ENCODE assay signal across 10 cellular contexts in genomic region chr1:150429805-150430204, GRCh38. TPM values are rescaled to one million over a fixed set of nuclear protein-coding genes. Genes with fewer than 3 reads are reported as not detected.
DNase-seq lines count a peak whose midpoint lies in the region; ATAC-seq and TF ChIP-seq lines count a peak whose summit lies in the region.
"Had no signal": no experiment of that assay in that cellular context is flagged by ENCODE, and none has a peak within 500 bp of the region (broad histone marks: within the 10 kb centered on the region; RNA-seq: fewer than 3 reads in every experiment).

No MANE protein-coding gene starts in this region.

- no peak for TF ChIP-seq CTCF in natural killer cell (IDR thresholded peaks at IDR 0.05)
- peak; percentile 58 for TF ChIP-seq CTCF in OCI-LY3 (IDR thresholded peaks at IDR 0.05; ENCODE audit: low read depth, low read length)
- peak in 2 of 3 experiments; percentile 6 to 20 for TF ChIP-seq CTCF in esophagus muscularis mucosa (IDR thresholded peaks at IDR 0.05)
- no peak for TF ChIP-seq CTCF in progenitor cell of endocrine pancreas (IDR thresholded peaks at IDR 0.05; ENCODE audit: unreplicated experiment)

- no peak overlapping the region for H3K4me3 ChIP-seq in OCI-LY3 (ENCODE audit: low read length)
- H3K4me3 ChIP-seq in esophagus muscularis mucosa: no peak overlapping the region
- H3K4me3 ChIP-seq: sigmoid colon, tibial artery had no signal

- TF ChIP-seq EP300 in esophagus muscularis mucosa (IDR thresholded peaks at IDR 0.05): no peak

- intact Hi-C loops in natural killer cell (cut with micrococcal nuclease) (loop anchor here (1.0 kb wide), 1 partner anchor 175 kb away; no protein-coding TSS in a partner anchor), esophagus muscularis mucosa (cut with DNase I) (loop anchor here (10.0 kb wide), 1 partner anchor 55 kb away; no protein-coding TSS in a partner anchor)

- H3K27ac ChIP-seq in OCI-LY3 (ENCODE audit: low read length) (no peak overlapping the region), esophagus muscularis mucosa (replicated peaks in 1 of 4) (no peak overlapping the region)
- H3K27ac ChIP-seq: sigmoid colon, tibial artery had no signal

- H3K27ac Mint-ChIP-seq in natural killer cell (peak overlapping the region; percentile 4 to 7), progenitor cell of endocrine pancreas (no peak overlapping the region)
- peak overlapping the region in 1 of 2 donors; percentile 4 for H3K27ac Mint-ChIP-seq in natural killer cell treated with Interleukin-12 subunit alpha and Interleukin-12 subunit beta and Interleukin-15 and Interleukin-18, amount 100 ng/mL, for 72 hours

- no peaks in the 10 kb centered on the region for H4K20me1 ChIP-seq in OCI-LY3 (ENCODE audit: insufficient read depth, low read length)

- ATAC-seq in natural killer cell (peak in 2 of 3 donors; percentile 34 to 49), GM21381 (IDR thresholded peaks at IDR 0.05; ENCODE audit: unreplicated experiment) (no peak), HG03175 (IDR thresholded peaks at IDR 0.05; ENCODE audit: unreplicated experiment) (no peak)
- no peak for ATAC-seq in natural killer cell treated with Interleukin-12 subunit alpha and Interleukin-12 subunit beta and Interleukin-15 and Interleukin-18, amount 100 ng/mL, for 72 hours

- H3K36me3 Mint-ChIP-seq in natural killer cell: no peaks in the 10 kb centered on the region
- H3K36me3 Mint-ChIP-seq in natural killer cell treated with Interleukin-12 subunit alpha and Interleukin-12 subunit beta and Interleukin-15 and Interleukin-18, amount 100 ng/mL, for 72 hours: no peaks in the 10 kb centered on the region
- H3K36me3 Mint-ChIP-seq in progenitor cell of endocrine pancreas (ENCODE audit: insufficient read depth): peaks cover 14% of the 10 kb centered on the region

- no peak overlapping the region for H3K9ac ChIP-seq in OCI-LY3 (ENCODE audit: low read length)

- H3K79me2 ChIP-seq in OCI-LY3 (ENCODE audit: low read length): no peaks in the 10 kb centered on the region

- H3K9me3 ChIP-seq in OCI-LY3 (ENCODE audit: insufficient read depth, low read length) (no peaks in the 10 kb centered on the region), esophagus muscularis mucosa (no peaks in the 10 kb centered on the region)
- H3K9me3 ChIP-seq: sigmoid colon, tibial artery had no signal

- no peaks in the 10 kb centered on the region for H3K4me1 ChIP-seq in OCI-LY3 (ENCODE audit: low read length)
- H3K4me1 ChIP-seq in esophagus muscularis mucosa: no peaks in the 10 kb centered on the region
- H3K4me1 ChIP-seq: sigmoid colon, tibial artery had no signal

- peaks cover 3% of the 10 kb centered on the region for H3K36me3 ChIP-seq in OCI-LY3 (replicated peaks; ENCODE audit: low read depth, low read length)
- H3K36me3 ChIP-seq in esophagus muscularis mucosa: peaks cover 0 to 9% (median 0%) of the 10 kb centered on the region in 4 donors
- H3K36me3 ChIP-seq: sigmoid colon had no signal

- H3K27me3 ChIP-seq in OCI-LY3 (ENCODE audit: low read depth, low read length) (no peaks in the 10 kb centered on the region), esophagus muscularis mucosa (no peaks in the 10 kb centered on the region)
- H3K27me3 ChIP-seq: sigmoid colon, tibial artery had no signal

- DNase-seq in natural killer cell (no peak), esophagus muscularis mucosa (ENCODE audit: extremely low spot score) (no peak), progenitor cell of endocrine pancreas (ENCODE audit: low spot score, unreplicated experiment) (no peak)
- DNase-seq in natural killer cell treated with Interleukin-12 subunit alpha and Interleukin-12 subunit beta and Interleukin-15 and Interleukin-18, amount 100 ng/mL, for 72 hours (ENCODE audit: low spot score): no peak
- DNase-seq in activated T-cell treated with anti-CD3 and anti-CD28 coated beads, Interleukin-2, amount 50 U/mL, for 1 hour: no peak
- DNase-seq: sigmoid colon, tibial artery had no signal

- H3K9me3 Mint-ChIP-seq in natural killer cell (no peaks in the 10 kb centered on the region), progenitor cell of endocrine pancreas (ENCODE audit: low read depth) (no peaks in the 10 kb centered on the region)
- H3K9me3 Mint-ChIP-seq in natural killer cell treated with Interleukin-12 subunit alpha and Interleukin-12 subunit beta and Interleukin-15 and Interleukin-18, amount 100 ng/mL, for 72 hours: no peaks in the 10 kb centered on the region

- H3K4me3 Mint-ChIP-seq in natural killer cell (no peak overlapping the region), progenitor cell of endocrine pancreas (ENCODE audit: low read depth) (no peak overlapping the region)
- no peak overlapping the region for H3K4me3 Mint-ChIP-seq in natural killer cell treated with Interleukin-12 subunit alpha and Interleukin-12 subunit beta and Interleukin-15 and Interleukin-18, amount 100 ng/mL, for 72 hours

- H2AFZ ChIP-seq in OCI-LY3 (ENCODE audit: low read depth, low read length): no peak overlapping the region

- 60% methylated on average over 3 of the region's 3 CpGs for WGBS in esophagus muscularis mucosa

- H3K27me3 Mint-ChIP-seq in natural killer cell (ENCODE audit: low read depth in 2 of 2) (no peaks in the 10 kb centered on the region), progenitor cell of endocrine pancreas (no peaks in the 10 kb centered on the region)
- H3K27me3 Mint-ChIP-seq in natural killer cell treated with Interleukin-12 subunit alpha and Interleukin-12 subunit beta and Interleukin-15 and Interleukin-18, amount 100 ng/mL, for 72 hours: no peaks in the 10 kb centered on the region

- H3K4me1 Mint-ChIP-seq in natural killer cell (peaks cover 14 to 22% of the 10 kb centered on the region in 2 donors), progenitor cell of endocrine pancreas (ENCODE audit: low read depth) (no peaks in the 10 kb centered on the region)
- peaks cover 0 to 18% of the 10 kb centered on the region in 2 donors for H3K4me1 Mint-ChIP-seq in natural killer cell treated with Interleukin-12 subunit alpha and Interleukin-12 subunit beta and Interleukin-15 and Interleukin-18, amount 100 ng/mL, for 72 hours (ENCODE audit: low read depth in 2 of 2)

- no peak for TF ChIP-seq POLR2A in esophagus muscularis mucosa (IDR thresholded peaks at IDR 0.05; ENCODE audit: low read depth)

- H3K4me2 ChIP-seq in OCI-LY3 (ENCODE audit: low read length): no peak overlapping the region

RNA-seq across cellular contexts. Expression of gene TARS2, which starts 57.4 kb away (rescaled TPM):
- total RNA-seq in natural killer cell (10 to 100 TPM; 34.7 to 50.0 (median 44.9) TPM), esophagus muscularis mucosa (10 to 100 TPM in 3 of 4 donors, 1 to 10 TPM in 1; 5.8 to 19.4 (median 12.8) TPM), progenitor cell of endocrine pancreas (28.4 and 30.8 TPM in 2 replicates)
- 10 to 100 TPM; 31.5 to 59.9 TPM for total RNA-seq in natural killer cell treated with Interleukin-12 subunit alpha and Interleukin-12 subunit beta and Interleukin-15 and Interleukin-18, amount 100 ng/mL, for 72 hours

Comparison
In these comparisons a context has a peak if more than half of its experiments do, and no peak if none do; other contexts are left out.
1. ATAC-seq: peak in natural killer cell (2 of 3); none in natural killer cell treated with Interleukin-12 subunit alpha and Interleukin-12 subunit beta and Interleukin-15 and Interleukin-18, amount 100 ng/mL, for 72 hours (0 of 2), GM21381 (single experiment) and HG03175 (single experiment).
2. CTCF ChIP-seq: peak in OCI-LY3 (single experiment) and esophagus muscularis mucosa (2 of 3); none in natural killer cell (single experiment) and progenitor cell of endocrine pancreas (single experiment).